Comparison of ENCODE assay signal across 15 cellular contexts in the genomic region with DNA sequence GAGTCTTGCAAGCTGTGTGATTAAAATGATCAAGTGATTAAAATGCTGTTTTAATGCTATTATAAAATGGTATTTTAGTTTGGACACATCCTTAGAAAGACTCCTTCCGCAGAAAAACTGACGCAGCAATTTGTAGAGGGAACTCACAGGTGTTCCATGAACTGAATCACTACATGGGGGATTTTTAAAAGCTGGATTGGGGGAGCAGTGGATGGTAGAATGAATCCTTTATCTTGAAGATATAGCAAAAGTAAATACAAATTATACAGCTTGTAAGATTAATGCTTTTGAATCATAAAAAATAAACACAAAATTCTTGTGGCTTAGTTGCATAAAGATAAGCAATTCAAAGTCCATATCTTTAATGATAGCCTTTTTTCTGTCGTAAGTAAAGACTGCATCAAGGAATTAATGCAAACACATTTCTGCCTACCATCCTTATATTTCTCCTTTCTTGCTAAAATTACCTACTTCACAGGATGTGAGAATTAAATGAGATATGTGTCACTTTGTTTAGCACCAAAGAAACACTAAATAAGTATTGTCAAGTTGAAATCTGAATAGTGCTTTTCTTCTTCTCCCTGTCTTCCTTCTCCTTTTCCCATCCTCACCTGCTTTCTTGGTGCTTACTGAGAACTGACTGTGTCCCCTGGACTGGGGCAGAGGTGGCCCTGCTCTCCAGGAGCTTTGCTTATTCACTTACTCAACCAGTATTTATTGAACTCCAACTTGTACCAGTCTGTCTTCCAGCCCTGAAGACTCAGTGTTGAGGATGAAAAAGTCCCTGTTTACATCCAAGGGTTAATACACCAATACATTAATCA.
DNase-seq lines count a peak whose midpoint lies in the region; FAIRE-seq and TF ChIP-seq lines count a peak whose summit lies in the region.
"Had no signal": no experiment of that assay in that cellular context is flagged by ENCODE, and none has a peak within 500 bp of the region (broad histone marks: within the 10 kb centered on the region; RNA-seq: fewer than 3 reads in every experiment).

No MANE protein-coding gene starts in this region.

- no peaks in the 10 kb centered on the region for H3F3A ChIP-seq in Loucy (ENCODE audit: low read depth)

- no peak for FAIRE-seq in astrocyte (lab: Jason Lieb, UNC)

- H3K79me2 ChIP-seq in Loucy (ENCODE audit: insufficient read depth, low read length) (no peaks in the 10 kb centered on the region), astrocyte (ENCODE audit: insufficient read depth, low read length) (no peaks in the 10 kb centered on the region)

- H3K36me3 ChIP-seq in Loucy (ENCODE audit: insufficient read depth, low read length) (no peaks in the 10 kb centered on the region), astrocyte (ENCODE audit: insufficient read depth, low read length) (no peaks in the 10 kb centered on the region), neutrophil (no peaks in the 10 kb centered on the region)
- H3K36me3 ChIP-seq: ovary had no signal

- CTCF ChIA-PET in Calu3 (lab: Charles Lee) = interaction anchor here (1.2 to 1.3 kb wide), 3 partner anchors 46 to 76 kb away, joined by 3 to 4 read pairs (median 3); no protein-coding TSS in a partner anchor

- no peaks in the 10 kb centered on the region for H3K27me3 ChIP-seq in Loucy (ENCODE audit: insufficient read depth, low read length, poor library complexity, severe bottlenecking)
- H3K27me3 ChIP-seq in astrocyte (ENCODE audit: insufficient read depth, low read length) = peaks cover 2% of the 10 kb centered on the region
- H3K27me3 ChIP-seq in neutrophil = no peaks in the 10 kb centered on the region
- H3K27me3 ChIP-seq: ovary had no signal

- H3K9me3 Mint-ChIP-seq in Calu3 (ENCODE audit: low read depth, unreplicated experiment) = no peaks in the 10 kb centered on the region
- H3K9me3 Mint-ChIP-seq in astrocyte (ENCODE audit: unreplicated experiment) = peaks cover 5% of the 10 kb centered on the region
- H3K9me3 Mint-ChIP-seq: activated naive CD8-positive, alpha-beta T cell treated with anti-CD3 and anti-CD28 coated beads, Interleukin-2, amount 10 ng/mL, durations not matched to agents 7 days and 5 days had no signal

- H3K4me1 ChIP-seq in Loucy (ENCODE audit: insufficient read depth, low read length, poor library complexity, severe bottlenecking) (peaks cover 37% of the 10 kb centered on the region), astrocyte (ENCODE audit: insufficient read depth, low read length) (peaks cover 22% of the 10 kb centered on the region), neutrophil (ENCODE audit: control insufficient read depth in 1 of 2, insufficient read depth in 1 of 2, low read depth in 1 of 2, low read length in 1 of 2) (peaks cover 71 to 78% of the 10 kb centered on the region in 2 experiments)

- H3K4me2 ChIP-seq in Loucy (ENCODE audit: low read depth, low read length, poor library complexity, severe bottlenecking) (peak overlapping the region; percentile 71), astrocyte (ENCODE audit: low read length) (no peak overlapping the region)
- H3K4me2 ChIP-seq: KMS-11 had no signal

- H3K4me1 Mint-ChIP-seq in Calu3 (ENCODE audit: low read depth, unreplicated experiment) (peaks cover 80% of the 10 kb centered on the region), astrocyte (ENCODE audit: low read depth, unreplicated experiment) (peaks cover 1% of the 10 kb centered on the region)

- H3K4me3 Mint-ChIP-seq in Calu3 (ENCODE audit: low read depth, unreplicated experiment) (peak overlapping the region; percentile 62), astrocyte (ENCODE audit: unreplicated experiment) (no peak overlapping the region)
- H3K4me3 Mint-ChIP-seq: stimulated activated naive B cell treated with anti-CD40 and anti-IgM and Interleukin-4, amounts not matched to agents 10 μg/mL and 1 μg/mL and 100 μg/mL, for 72 hours had no signal

- BruUV-seq in Calu3 (replicated peaks; lab: Mats Ljungman, UMichigan) = no TSS peak

- H2AFZ ChIP-seq in Loucy (ENCODE audit: low read length) = no peak overlapping the region
- H2AFZ ChIP-seq in astrocyte (ENCODE audit: low read depth, low read length) = no peak overlapping the region

- intact Hi-C loops in Calu3 (cut with micrococcal nuclease; ENCODE audit: unreplicated experiment) (loop anchor here (1.0 to 5.0 kb wide), 3 partner anchors 62 to 199 kb away; a partner anchor contains a TSS), cardiac septum (cut with DNase I) (no loop called here)

- H3K36me3 Mint-ChIP-seq in Calu3 (ENCODE audit: insufficient read depth, unreplicated experiment) (peaks cover 12% of the 10 kb centered on the region), astrocyte (ENCODE audit: low read depth, unreplicated experiment) (no peaks in the 10 kb centered on the region)
- H3K36me3 Mint-ChIP-seq: activated naive CD8-positive, alpha-beta T cell treated with anti-CD3 and anti-CD28 coated beads, Interleukin-2, amount 10 ng/mL, durations not matched to agents 7 days and 5 days; stimulated activated naive B cell treated with anti-CD40 and anti-IgM and Interleukin-4, amounts not matched to agents 10 μg/mL and 1 μg/mL and 100 μg/mL, for 72 hours had no signal

- peak overlapping the region; percentile 85 for H3K27ac Mint-ChIP-seq in Calu3 (ENCODE audit: unreplicated experiment)
- H3K27ac Mint-ChIP-seq in astrocyte (ENCODE audit: unreplicated experiment) = no peak overlapping the region
- H3K27ac Mint-ChIP-seq: activated naive CD8-positive, alpha-beta T cell treated with anti-CD3 and anti-CD28 coated beads, Interleukin-2, amount 10 ng/mL, durations not matched to agents 7 days and 5 days; stimulated activated naive B cell treated with anti-CD40 and anti-IgM and Interleukin-4, amounts not matched to agents 10 μg/mL and 1 μg/mL and 100 μg/mL, for 72 hours had no signal

- H4K20me1 ChIP-seq in Loucy (ENCODE audit: insufficient read depth, low read length, poor library complexity, severe bottlenecking) (no peaks in the 10 kb centered on the region), astrocyte (ENCODE audit: insufficient read depth, low read length) (no peaks in the 10 kb centered on the region)

- no peaks in the 10 kb centered on the region for H3K9me2 ChIP-seq in Loucy (replicated peaks; ENCODE audit: low read depth, low read length)

- no peak overlapping the region for H3K27ac ChIP-seq in astrocyte (ENCODE audit: low read depth, low read length)
- H3K27ac ChIP-seq in neutrophil = peak overlapping the region; percentile 80
- H3K27ac ChIP-seq: KMS-11, ovary, skin epidermis had no signal

- no peak for DNase-seq in Calu3
- peak; percentile 68 for DNase-seq in astrocyte (ENCODE audit: low read depth)
- DNase-seq in activated gamma-delta T cell (lab: John Stamatoyannopoulos, UW) = no peak
- no peak for DNase-seq in cardiac septum (ENCODE audit: low spot score)
- no peak for DNase-seq in NCI-H524 treated with DMSO at 0.1 percent for 48 hours (lab: John Stamatoyannopoulos, UW)
- DNase-seq: midbrain; NCI-H1694; NCI-H510A; ovary; stimulated activated naive B cell treated with anti-CD40 and anti-IgM and Interleukin-4, amounts not matched to agents 10 μg/mL and 1 μg/mL and 100 μg/mL, for 72 hours had no signal

- H3K4me3 ChIP-seq in Loucy (ENCODE audit: low read length, poor library complexity, severe bottlenecking) (peak overlapping the region; percentile 44), astrocyte (ENCODE audit: insufficient read depth, low read depth, low read length) (no peak overlapping the region), neutrophil (ENCODE audit: low read depth in 1 of 2, low read length in 1 of 2) (peak overlapping the region; percentile 42 to 49)
- H3K4me3 ChIP-seq: ovary, skin epidermis had no signal

- no peaks in the 10 kb centered on the region for H3K27me3 Mint-ChIP-seq in Calu3 (ENCODE audit: unreplicated experiment)
- H3K27me3 Mint-ChIP-seq in astrocyte (ENCODE audit: low read depth, unreplicated experiment) = no peaks in the 10 kb centered on the region

- H3K9me3 ChIP-seq in Loucy (ENCODE audit: insufficient read depth, low read depth, low read length) (no peaks in the 10 kb centered on the region), astrocyte (ENCODE audit: insufficient read depth, low read depth, low read length) (no peaks in the 10 kb centered on the region), neutrophil (no peaks in the 10 kb centered on the region)
- H3K9me3 ChIP-seq: ovary had no signal

- TF ChIP-seq CTCF in Calu3 (IDR thresholded peaks at IDR 0.05; ENCODE audit: unreplicated experiment) (no peak), Loucy (conservative IDR thresholded peaks at IDR 0.05; ENCODE audit: low read length) (no peak), astrocyte (IDR thresholded peaks at IDR 0.05; ENCODE audit: insufficient read depth, low read depth, low read length) (no peak), neutrophil (IDR thresholded peaks at IDR 0.05) (no peak)

- H3K9ac ChIP-seq in Loucy (ENCODE audit: low read depth, low read length, poor library complexity, severe bottlenecking) (no peak overlapping the region), astrocyte (ENCODE audit: low read length) (no peak overlapping the region)
- H3K9ac ChIP-seq: KMS-11 had no signal
